Comparison of ENCODE assay signal across 8 cellular contexts in genomic region chrX:56802921-56803848, GRCh38.
DNase-seq lines count a peak whose midpoint lies in the region; ATAC-seq and TF ChIP-seq lines count a peak whose summit lies in the region.

No MANE protein-coding gene starts in this region.

- no peak overlapping the region for H3K4me3 Mint-ChIP-seq in activated CD4-positive, alpha-beta T cell treated with anti-CD3 and anti-CD28 coated beads for 36 hours

- CTCF ChIA-PET in activated CD4-positive, alpha-beta T cell treated with anti-CD3 and anti-CD28 coated beads for 36 hours (lab: Charles Lee), result interaction anchor here (0.6 to 1.8 kb wide), 3 partner anchors 17 to 175 kb away, joined by 3 to 6 read pairs (median 3); no protein-coding TSS in a partner anchor

- TF ChIP-seq CTCF in choroid plexus epithelial cell (conservative IDR thresholded peaks at IDR 0.05; ENCODE audit: low read depth, low read length) (peak; percentile 55), left lung (IDR thresholded peaks at IDR 0.05) (peak in 1 of 2 donors; percentile 44)

- POLR2A ChIA-PET in activated CD4-positive, alpha-beta T cell treated with anti-CD3 and anti-CD28 coated beads for 36 hours (lab: Charles Lee), result no interaction called here

- DNase-seq in NAMALWA (ENCODE audit: low spot score), result peak; percentile 13
- DNase-seq in activated CD4-positive, alpha-beta T cell treated with anti-CD3 and anti-CD28 coated beads for 36 hours, result peak; percentile 73
- DNase-seq in choroid plexus epithelial cell (ENCODE audit: low read depth), result peak; percentile 65
- peak in 1 of 2 donors; percentile 77 for DNase-seq in left lung
- DNase-seq in stimulated activated CD4-positive, alpha-beta T cell treated with anti-CD3 and anti-CD28 coated beads, Interleukin-4, amount 100 ng/mL, for 48 hours (ENCODE audit: low read depth in 2 of 2), result peak; percentile 30 to 40

- H3K9me3 ChIP-seq in left lung, result no peaks in the 10 kb centered on the region

- peaks cover 35% of the 10 kb centered on the region for H3K4me1 Mint-ChIP-seq in activated CD4-positive, alpha-beta T cell treated with anti-CD3 and anti-CD28 coated beads for 36 hours

- no peaks in the 10 kb centered on the region for H3K4me1 ChIP-seq in left lung

- peaks cover 10% of the 10 kb centered on the region for H3K36me3 Mint-ChIP-seq in activated CD4-positive, alpha-beta T cell treated with anti-CD3 and anti-CD28 coated beads for 36 hours (ENCODE audit: low read depth)

- H3K27ac Mint-ChIP-seq in activated CD4-positive, alpha-beta T cell treated with anti-CD3 and anti-CD28 coated beads for 36 hours, result peak overlapping the region; percentile 42

- H3K27me3 Mint-ChIP-seq in activated CD4-positive, alpha-beta T cell treated with anti-CD3 and anti-CD28 coated beads for 36 hours, result no peaks in the 10 kb centered on the region

- H3K4me3 ChIP-seq in choroid plexus epithelial cell (ENCODE audit: low read depth, low read length) (no peak overlapping the region), left lung (peak overlapping the region in 1 of 2 donors; percentile 36)

- H3K36me3 ChIP-seq in left lung, result no peaks in the 10 kb centered on the region

- peak overlapping the region in 1 of 2 donors; percentile 28 for H3K27ac ChIP-seq in left lung

- H3K9me3 Mint-ChIP-seq in activated CD4-positive, alpha-beta T cell treated with anti-CD3 and anti-CD28 coated beads for 36 hours (ENCODE audit: low read depth), result no peaks in the 10 kb centered on the region

- intact Hi-C loops in activated CD4-positive, alpha-beta T cell treated with anti-CD3 and anti-CD28 coated beads for 36 hours (cut with DNase I, micrococcal nuclease), result loop anchor here in 1 of 2 experiments (1.0 kb wide), 1 partner anchor 175 kb away; no protein-coding TSS in a partner anchor
- intact Hi-C loops in left lung (cut with DNase I), result no loop called here

- peaks cover 0 to 3% of the 10 kb centered on the region in 2 donors for H3K27me3 ChIP-seq in left lung

- ATAC-seq in GM18511 (IDR thresholded peaks at IDR 0.05; ENCODE audit: unreplicated experiment) (peak; percentile 62), left lung (peak; percentile 88), GM18868 (IDR thresholded peaks at IDR 0.05; ENCODE audit: unreplicated experiment) (no peak), GM19452 (IDR thresholded peaks at IDR 0.05; ENCODE audit: unreplicated experiment) (no peak)
- ATAC-seq in activated CD4-positive, alpha-beta T cell treated with anti-CD3 and anti-CD28 coated beads for 36 hours, result peak; percentile 17

Comparison
In these comparisons a context has a peak if more than half of its experiments do, and no peak if none do; other contexts are left out.
1. ATAC-seq: peak in GM18511 (single experiment), activated CD4-positive, alpha-beta T cell treated with anti-CD3 and anti-CD28 coated beads for 36 hours (single experiment) and left lung (single experiment); none in GM18868 (single experiment) and GM19452 (single experiment).